Comparison of ENCODE assay signal across 8 cellular contexts in genomic region chr2:68653538-68653982, GRCh38. TPM values are rescaled to one million over a fixed set of nuclear protein-coding genes. Genes with fewer than 3 reads are reported as not detected.
DNase-seq lines count a peak whose midpoint lies in the region; ATAC-seq and TF ChIP-seq lines count a peak whose summit lies in the region.

No MANE protein-coding gene starts in this region.

- peaks cover 0 to 20% (median 9%) of the 10 kb centered on the region in 7 donors for H3K27me3 ChIP-seq in heart right ventricle
- H3K27me3 ChIP-seq in MM.1S (replicated peaks; ENCODE audit: insufficient read depth, low read length): no peaks in the 10 kb centered on the region
- H3K27me3 ChIP-seq in esophagus muscularis mucosa: peaks cover 0 to 30% (median 0%) of the 10 kb centered on the region in 4 donors

- no peaks in the 10 kb centered on the region for H3K27me3 Mint-ChIP-seq in WTC11 (ENCODE audit: low read depth)

- CTCF ChIA-PET in WTC11 (lab: Charles Lee): interaction anchor here (0.6 to 2.0 kb wide), 4 partner anchors 50 to 190 kb away, joined by 3 to 6 read pairs (median 4); no protein-coding TSS in a partner anchor

- peak in 1 of 2 donors; percentile 18 for DNase-seq in heart right ventricle
- DNase-seq in Right ventricle myocardium inferior (ENCODE audit: missing footprints): no peak
- DNase-seq in WTC11 (ENCODE audit: low spot score): no peak
- DNase-seq in fibroblast of peridontal ligament (ENCODE audit: extremely low read depth): peak; percentile 59
- DNase-seq in stimulated activated CD8-positive, alpha-beta memory T cell treated with anti-CD3 and anti-CD28 coated beads, Interleukin-2, amount 100 ng/mL, for 1 hour (ENCODE audit: low read depth in 2 of 2): peak; percentile 5 to 14
- no peak for DNase-seq in MM.1S
- no peak for DNase-seq in esophagus muscularis mucosa (ENCODE audit: extremely low spot score)

- no peak overlapping the region for H2AFZ ChIP-seq in MM.1S (ENCODE audit: low read length)

- H3K4me3 ChIP-seq in heart right ventricle (no peak overlapping the region), MM.1S (ENCODE audit: low read length) (no peak overlapping the region), esophagus muscularis mucosa (no peak overlapping the region)

- H3K4me1 Mint-ChIP-seq in WTC11: peaks cover 14% of the 10 kb centered on the region

- H3K4me2 ChIP-seq in MM.1S (ENCODE audit: low read depth, low read length): no peak overlapping the region

- intact Hi-C loops in heart right ventricle (cut with DNase I) (no loop called here), Right ventricle myocardium inferior (cut with DNase I) (no loop called here), esophagus muscularis mucosa (cut with DNase I) (no loop called here)

- H3F3A ChIP-seq in MM.1S (ENCODE audit: insufficient read depth, low read length): no peaks in the 10 kb centered on the region

- no peaks in the 10 kb centered on the region for H3K79me2 ChIP-seq in MM.1S (ENCODE audit: low read length)

- H3K9ac ChIP-seq in MM.1S (ENCODE audit: low read length): no peak overlapping the region

- no peak for TF ChIP-seq EP300 in esophagus muscularis mucosa (IDR thresholded peaks at IDR 0.05)

- no peaks in the 10 kb centered on the region for H3K9me3 Mint-ChIP-seq in WTC11

- H4K20me1 ChIP-seq in MM.1S (ENCODE audit: insufficient read depth, low read length): no peaks in the 10 kb centered on the region

- H3K4me3 Mint-ChIP-seq in WTC11: no peak overlapping the region

- H3K36me3 ChIP-seq in heart right ventricle (no peaks in the 10 kb centered on the region), MM.1S (replicated peaks; ENCODE audit: insufficient read depth, low read length) (no peaks in the 10 kb centered on the region), esophagus muscularis mucosa (no peaks in the 10 kb centered on the region)

- POLR2A ChIA-PET in WTC11 (lab: Charles Lee): interaction anchor here (1.1 kb wide), 1 partner anchor 9 kb away, joined by 7 read pairs; no protein-coding TSS in a partner anchor

- no peak for TF ChIP-seq POLR2A in esophagus muscularis mucosa (IDR thresholded peaks at IDR 0.05; ENCODE audit: low read depth)

- peak in 7 of 8 donors; percentile 34 to 65 (median 53) for ATAC-seq in heart right ventricle
- no peak for ATAC-seq in Right ventricle myocardium inferior
- ATAC-seq in HG03354 (IDR thresholded peaks at IDR 0.05; ENCODE audit: poor library complexity, severe bottlenecking, unreplicated experiment): peak; percentile 86
- peak; percentile 66 for ATAC-seq in WTC11

- TF ChIP-seq CTCF in heart right ventricle (IDR thresholded peaks at IDR 0.05) (no peak), WTC11 (IDR thresholded peaks at IDR 0.05) (no peak), MM.1S (IDR thresholded peaks at IDR 0.05; ENCODE audit: low read length) (no peak), esophagus muscularis mucosa (IDR thresholded peaks at IDR 0.05) (no peak)

- H3K9me2 ChIP-seq in MM.1S (replicated peaks; ENCODE audit: insufficient read depth, low read length): no peaks in the 10 kb centered on the region

- peaks cover 18% of the 10 kb centered on the region for H3K36me3 Mint-ChIP-seq in WTC11

- H3K9me3 ChIP-seq in heart right ventricle (no peaks in the 10 kb centered on the region), MM.1S (replicated peaks; ENCODE audit: insufficient read depth, low read length) (no peaks in the 10 kb centered on the region), esophagus muscularis mucosa (no peaks in the 10 kb centered on the region)

- H3K27ac ChIP-seq in heart right ventricle (no peak overlapping the region), MM.1S (ENCODE audit: low read length) (no peak overlapping the region), esophagus muscularis mucosa (replicated peaks in 1 of 4) (no peak overlapping the region)

- peaks cover 0 to 21% (median 0%) of the 10 kb centered on the region in 9 donors for H3K4me1 ChIP-seq in heart right ventricle
- H3K4me1 ChIP-seq in MM.1S (ENCODE audit: low read length): no peaks in the 10 kb centered on the region
- H3K4me1 ChIP-seq in esophagus muscularis mucosa: no peaks in the 10 kb centered on the region

- H3K27ac Mint-ChIP-seq in WTC11: no peak overlapping the region

- WGBS in heart right ventricle, 2 donors: 22 to 31% methylated on average over 10 of the region's 10 CpGs
- 27% methylated on average over 10 of the region's 10 CpGs for WGBS in esophagus muscularis mucosa

TF ChIP-seq in WTC11, 78 proteins besides CTCF, POLR2A, EP300 and RAD21:
- TF ChIP-seq ZBTB21 (CRISPR knock-in tag; IDR thresholded peaks at IDR 0.05; ENCODE audit: borderline replicate concordance) (no peak), TEAD4 (CRISPR knock-in tag; IDR thresholded peaks at IDR 0.05) (no peak), GRHL2 (CRISPR knock-in tag; IDR thresholded peaks at IDR 0.05; ENCODE audit: insufficient replicate concordance, severe bottlenecking) (no peak), MYBL2 (CRISPR knock-in tag; IDR thresholded peaks at IDR 0.05) (no peak), JAZF1 (CRISPR knock-in tag; IDR thresholded peaks at IDR 0.05) (no peak), IRF1 (CRISPR knock-in tag; IDR thresholded peaks at IDR 0.05) (no peak), NR2C2 (CRISPR knock-in tag; IDR thresholded peaks at IDR 0.05) (no peak), MLX (CRISPR knock-in tag; IDR thresholded peaks at IDR 0.05) (no peak), KAT7 (CRISPR knock-in tag; IDR thresholded peaks at IDR 0.05; ENCODE audit: borderline replicate concordance) (no peak), E2F1 (CRISPR knock-in tag; IDR thresholded peaks at IDR 0.05) (no peak), TP53 (CRISPR knock-in tag; IDR thresholded peaks at IDR 0.05) (no peak)

RNA-seq across cellular contexts. Expression of gene PROKR1, which starts 10.2 kb away (rescaled TPM):
- total RNA-seq in heart right ventricle (not detected), Right ventricle myocardium inferior (not detected), WTC11 (2021) (2.6 to 4.4 TPM (median 2.8 TPM) in 3 replicates), esophagus muscularis mucosa (not detected)
- under 1 TPM in 1 of 2 donors, not detected in 1; 0.06 TPM for polyA plus RNA-seq in heart right ventricle

Comparison
In these comparisons a context has a peak if more than half of its experiments do, and no peak if none do; other contexts are left out.
1. DNase-seq: peak in fibroblast of peridontal ligament (single experiment) and stimulated activated CD8-positive, alpha-beta memory T cell treated with anti-CD3 and anti-CD28 coated beads, Interleukin-2, amount 100 ng/mL, for 1 hour (2 of 2); none in Right ventricle myocardium inferior (single experiment), WTC11 (single experiment), MM.1S (single experiment) and esophagus muscularis mucosa (single experiment).